19 cellular contexts compared by ENCODE assay signal in genomic region chr2:8259106-8259840, GRCh38.
DNase-seq lines count a peak whose midpoint lies in the region; ATAC-seq and TF ChIP-seq lines count a peak whose summit lies in the region.
"Had no signal": no experiment of that assay in that cellular context is flagged by ENCODE, and none has a peak within 500 bp of the region (broad histone marks: within the 10 kb centered on the region; RNA-seq: fewer than 3 reads in every experiment).

No MANE protein-coding gene starts in this region.

- H3K27ac ChIP-seq in cingulate gyrus (ENCODE audit: low read depth, low read length) (peak overlapping the region; percentile 89), PC-3 (ENCODE audit: low read length) (no peak overlapping the region)
- H3K27ac ChIP-seq: brain microvascular endothelial cell, esophagus squamous epithelium, gastroesophageal sphincter, testis, uterus had no signal

- no peaks in the 10 kb centered on the region for H3F3A ChIP-seq in PC-3 (ENCODE audit: low read length, unreplicated experiment)

- no peak overlapping the region for H3K4me3 ChIP-seq in PC-3 (ENCODE audit: low read length)
- H3K4me3 ChIP-seq: esophagus squamous epithelium, gastroesophageal sphincter, GM12878, testis, uterus had no signal

- ATAC-seq in GM21367 (IDR thresholded peaks at IDR 0.05; ENCODE audit: unreplicated experiment), result no peak
- ATAC-seq in PC-3, result no peak
- ATAC-seq in HG03520 (IDR thresholded peaks at IDR 0.05; ENCODE audit: unreplicated experiment), result no peak
- ATAC-seq: activated naive CD8-positive, alpha-beta T cell treated with anti-CD3 and anti-CD28 coated beads, Interleukin-2, amount 50 U/mL, for 24 hours; gastroesophageal sphincter; GM12878 had no signal

- H3K9me2 ChIP-seq in PC-3 (replicated peaks; ENCODE audit: low read length), result no peaks in the 10 kb centered on the region

- no peaks in the 10 kb centered on the region for H4K20me1 ChIP-seq in PC-3 (ENCODE audit: low read length)

- H3K9me3 ChIP-seq in PC-3 (ENCODE audit: low read length), result no peaks in the 10 kb centered on the region
- H3K9me3 ChIP-seq: esophagus squamous epithelium, gastroesophageal sphincter, testis, uterus had no signal

- CTCF ChIA-PET in PC-3 (lab: Charles Lee), result no interaction called here

- POLR2A ChIA-PET in PC-3 (lab: Charles Lee; ENCODE audit: unreplicated experiment), result no interaction called here

- no peak overlapping the region for H3K9ac ChIP-seq in PC-3 (ENCODE audit: low read length)

- no peak overlapping the region for H3K4me2 ChIP-seq in PC-3 (ENCODE audit: low read length)

- TF ChIP-seq CTCF in PC-3 (conservative IDR thresholded peaks at IDR 0.05; ENCODE audit: low read depth, low read length), result no peak

- no peaks in the 10 kb centered on the region for H3K36me3 ChIP-seq in PC-3 (ENCODE audit: low read depth, low read length)
- H3K36me3 ChIP-seq: brain microvascular endothelial cell, esophagus squamous epithelium, gastroesophageal sphincter, uterus had no signal

- BruUV-seq in PC-3 (replicated peaks; lab: Mats Ljungman, UMichigan), result no TSS peak

- intact Hi-C loops in PC-3 (cut with micrococcal nuclease), result no loop called here

- no peaks in the 10 kb centered on the region for H3K79me2 ChIP-seq in PC-3 (ENCODE audit: low read length)

- H3K27me3 ChIP-seq in PC-3 (ENCODE audit: low read length), result no peaks in the 10 kb centered on the region
- H3K27me3 ChIP-seq: brain microvascular endothelial cell, esophagus squamous epithelium, gastroesophageal sphincter, testis, uterus had no signal

- H3K4me1 ChIP-seq in PC-3 (ENCODE audit: insufficient read depth, low read length), result no peaks in the 10 kb centered on the region
- H3K4me1 ChIP-seq: esophagus squamous epithelium, testis, uterus had no signal

- no peak overlapping the region for H2AFZ ChIP-seq in PC-3 (ENCODE audit: low read length)

- peak; percentile 43 for DNase-seq in CD1c-positive myeloid dendritic cell (ENCODE audit: extremely low spot score)
- DNase-seq in Kasumi-1 (lab: John Stamatoyannopoulos, UW), result peak; percentile 9 to 48
- peak; percentile 98 for DNase-seq in pons (ENCODE audit: low spot score)
- DNase-seq in PC-3, result no peak
- DNase-seq: activated CD4-positive, alpha-beta memory T cell treated with anti-CD3 and anti-CD28 coated beads for 36 hours; activated gamma-delta T cell; activated naive CD8-positive, alpha-beta T cell treated with anti-CD3 and anti-CD28 coated beads, Interleukin-2, amount 50 U/mL, for 24 hours; CD8-positive, alpha-beta memory T cell; esophagus squamous epithelium; NCI-H1417; NCI-H510A treated with DMSO at 0.1 percent for 48 hours; testis; uterus had no signal
